In genomic region chr20:58892126-58892931, GRCh38 we compare ENCODE assay signal across 8 cellular contexts. TPM values are rescaled to one million over a fixed set of nuclear protein-coding genes. Genes with fewer than 3 reads are reported as not detected.
DNase-seq lines count a peak whose midpoint lies in the region; ATAC-seq and TF ChIP-seq lines count a peak whose summit lies in the region.

No MANE protein-coding gene starts in this region.

- DNase-seq in CD14-positive monocyte (ENCODE audit: low spot score) (no peak), NCI-H345 treated with DMSO at 0.1 percent for 48 hours (lab: John Stamatoyannopoulos, UW; ENCODE audit: unreplicated experiment) (peak; percentile 55), coronary artery (ENCODE audit: low spot score) (peak; percentile 83)
- DNase-seq in activated CD4-positive, alpha-beta T cell treated with anti-CD3 and anti-CD28 coated beads, Interleukin-2, amount 10 ng/mL, durations not matched to agents 7 days and 5 days = peak; percentile 79
- peak; percentile 71 to 74 for DNase-seq in stimulated activated CD4-positive, alpha-beta T cell treated with anti-CD3 and anti-CD28 coated beads, Interleukin-4, amount 100 ng/mL, for 4 hours

- H3K27me3 Mint-ChIP-seq in CD14-positive monocyte (ENCODE audit: low read depth in 3 of 3) = peaks cover 0 to 7% (median 0%) of the 10 kb centered on the region in 3 donors
- H3K27me3 Mint-ChIP-seq in activated CD4-positive, alpha-beta T cell treated with anti-CD3 and anti-CD28 coated beads, Interleukin-2, amount 10 ng/mL, durations not matched to agents 7 days and 5 days = no peaks in the 10 kb centered on the region

- H3K9ac ChIP-seq in liver (ENCODE audit: low read depth in 1 of 2, low read length in 2 of 2) = peak overlapping the region; percentile 49 to 74

- peaks cover 8 to 15% of the 10 kb centered on the region in 2 donors for H3K36me3 Mint-ChIP-seq in CD14-positive monocyte
- peaks cover 40% of the 10 kb centered on the region for H3K36me3 Mint-ChIP-seq in activated CD4-positive, alpha-beta T cell treated with anti-CD3 and anti-CD28 coated beads, Interleukin-2, amount 10 ng/mL, durations not matched to agents 7 days and 5 days (ENCODE audit: low read depth)

- no peak for TF ChIP-seq RAD21 in liver (IDR thresholded peaks at IDR 0.05)

- H3K9me3 Mint-ChIP-seq in CD14-positive monocyte = no peaks in the 10 kb centered on the region
- no peaks in the 10 kb centered on the region for H3K9me3 Mint-ChIP-seq in activated CD4-positive, alpha-beta T cell treated with anti-CD3 and anti-CD28 coated beads, Interleukin-2, amount 10 ng/mL, durations not matched to agents 7 days and 5 days

- H3K9me3 ChIP-seq in HEK293 (ENCODE audit: control insufficient read depth, insufficient read depth, low read depth, low read length) (no peaks in the 10 kb centered on the region), liver (ENCODE audit: control insufficient read depth in 4 of 4, low read length in 3 of 4) (no peaks in the 10 kb centered on the region)

- H3K27ac ChIP-seq in HEK293 (ENCODE audit: extremely low read depth, low read depth, low read length) (peak overlapping the region; percentile 97), coronary artery (peak overlapping the region; percentile 100), liver (ENCODE audit: low read depth in 1 of 2, low read length in 2 of 2) (peak overlapping the region; percentile 93 to 97)

- H3K36me3 ChIP-seq in HEK293 (ENCODE audit: control insufficient read depth in 2 of 2, insufficient read depth in 1 of 2, low read length in 2 of 2) (peaks cover 0 to 21% of the 10 kb centered on the region in 2 experiments; a peak in 1 of 3 replicates), liver (ENCODE audit: control insufficient read depth in 4 of 4, insufficient read depth in 3 of 4, low read depth in 1 of 4, low read length in 3 of 4) (peaks cover 0 to 5% (median 0%) of the 10 kb centered on the region in 4 donors)

- intact Hi-C loops in CD14-positive monocyte (cut with micrococcal nuclease) = loop anchor here (1.0 to 10.0 kb wide), 6 partner anchors 15 to 238 kb away; partner anchors contain the start of genes ATP5F1E (in 2 of the 2), NELFCD (in 2 of the 2), CTSZ (in 1 of the 2) and STX16 (in 1 of the 2)

- CTCF ChIA-PET in HEK293 (lab: Yijun Ruan, JAX) = no interaction called here
- CTCF ChIA-PET in activated CD4-positive, alpha-beta T cell treated with anti-CD3 and anti-CD28 coated beads, Interleukin-2, amount 10 ng/mL, durations not matched to agents 7 days and 5 days (lab: Charles Lee) = no interaction called here

- TF ChIP-seq CTCF in CD14-positive monocyte (IDR thresholded peaks at IDR 0.05) = no peak
- peak; percentile 94 for TF ChIP-seq CTCF in HEK293 (tag by site-specific recombination; IDR thresholded peaks at IDR 0.05)
- no peak for TF ChIP-seq CTCF in coronary artery (IDR thresholded peaks at IDR 0.05)
- TF ChIP-seq CTCF in liver (IDR thresholded peaks at IDR 0.05; ENCODE audit: low read depth, low read length, missing input control) = no peak

- WGBS in liver = under 1% methylated on average over 50 of the region's 50 CpGs

- POLR2A ChIA-PET in HEK293 (lab: Yijun Ruan, JAX) = interaction anchor here (0.9 kb wide), 2 partner anchors 18 to 330 kb away, joined by 3 read pairs; no protein-coding TSS in a partner anchor
- POLR2A ChIA-PET in activated CD4-positive, alpha-beta T cell treated with anti-CD3 and anti-CD28 coated beads, Interleukin-2, amount 10 ng/mL, durations not matched to agents 7 days and 5 days (lab: Charles Lee) = no interaction called here

- peaks cover 49% of the 10 kb centered on the region for H3K4me1 Mint-ChIP-seq in CD14-positive monocyte
- H3K4me1 Mint-ChIP-seq in activated CD4-positive, alpha-beta T cell treated with anti-CD3 and anti-CD28 coated beads, Interleukin-2, amount 10 ng/mL, durations not matched to agents 7 days and 5 days = peaks cover 51% of the 10 kb centered on the region

- no peak for ATAC-seq in GM21447 (IDR thresholded peaks at IDR 0.05; ENCODE audit: unreplicated experiment)

- H3K4me1 ChIP-seq in HEK293 (ENCODE audit: control insufficient read depth, insufficient read depth, low read length) (peaks cover 20% of the 10 kb centered on the region), liver (ENCODE audit: control insufficient read depth in 4 of 4, insufficient read depth in 4 of 4, low read length in 3 of 4) (peaks cover 13 to 39% (median 29%) of the 10 kb centered on the region in 4 donors)

- peak overlapping the region; percentile 86 for H3K4me3 ChIP-seq in HEK293 (ENCODE audit: low read depth, low read length)
- H3K4me3 ChIP-seq in coronary artery = peak overlapping the region; percentile 81
- H3K4me3 ChIP-seq in liver (ENCODE audit: low read depth in 1 of 3, low read length in 3 of 3) = peak overlapping the region; percentile 76 to 99 (median 81)

- no peaks in the 10 kb centered on the region for H3K27me3 ChIP-seq in liver (ENCODE audit: control insufficient read depth in 4 of 4, insufficient read depth in 4 of 4, low read length in 3 of 4)

- peak overlapping the region; percentile 95 for H3K4me3 Mint-ChIP-seq in CD14-positive monocyte
- peak overlapping the region; percentile 98 for H3K4me3 Mint-ChIP-seq in activated CD4-positive, alpha-beta T cell treated with anti-CD3 and anti-CD28 coated beads, Interleukin-2, amount 10 ng/mL, durations not matched to agents 7 days and 5 days

- peak overlapping the region; percentile 87 to 96 (median 92) for H3K27ac Mint-ChIP-seq in CD14-positive monocyte
- peak overlapping the region; percentile 99 for H3K27ac Mint-ChIP-seq in activated CD4-positive, alpha-beta T cell treated with anti-CD3 and anti-CD28 coated beads, Interleukin-2, amount 10 ng/mL, durations not matched to agents 7 days and 5 days

TF ChIP-seq in HEK293, 187 proteins besides CTCF, POLR2A, EP300 and RAD21 (continues in another document):
- TF ChIP-seq ZNF114 (tag by site-specific recombination; IDR thresholded peaks at IDR 0.05) (no peak), SALL2 (tag by site-specific recombination; IDR thresholded peaks at IDR 0.05; ENCODE audit: borderline replicate concordance) (no peak), OVOL3 (tag by site-specific recombination; IDR thresholded peaks at IDR 0.05) (no peak), KLF8 (tag by site-specific recombination; IDR thresholded peaks at IDR 0.05) (peak; percentile 88), ZBTB1 (tag by site-specific recombination; IDR thresholded peaks at IDR 0.05) (no peak), ZNF626 (tag by site-specific recombination; IDR thresholded peaks at IDR 0.05) (no peak), ZNF202 (tag by site-specific recombination; IDR thresholded peaks at IDR 0.05; ENCODE audit: borderline replicate concordance) (no peak; the same call in 1 of the 2 replicates), ZNF548 (tag by site-specific recombination; IDR thresholded peaks at IDR 0.05) (no peak), YY1 (tag by site-specific recombination; IDR thresholded peaks at IDR 0.05) (no peak), ZNF362 (tag by site-specific recombination; IDR thresholded peaks at IDR 0.05) (no peak), ZNF23 (tag by site-specific recombination; IDR thresholded peaks at IDR 0.05; ENCODE audit: borderline replicate concordance) (no peak), ZNF830 (tag by site-specific recombination; IDR thresholded peaks at IDR 0.05; ENCODE audit: low read depth) (no peak)

TF ChIP-seq in liver, 16 proteins besides CTCF, POLR2A, EP300 and RAD21 (continues in another document):
- no peak for TF ChIP-seq ZBTB33 (IDR thresholded peaks at IDR 0.05)
- TF ChIP-seq JUND (IDR thresholded peaks at IDR 0.05) = no peak
- TF ChIP-seq EGR1 (IDR thresholded peaks at IDR 0.05; ENCODE audit: low read depth in 2 of 2) = no peak
- TF ChIP-seq SP1 (IDR thresholded peaks at IDR 0.05) = no peak
- no peak for TF ChIP-seq TAF1 (conservative IDR thresholded peaks at IDR 0.05)
- no peak for TF ChIP-seq GABPA (IDR thresholded peaks at IDR 0.05 in 1 of 2, conservative IDR thresholded peaks at IDR 0.05 in 1 of 2)

RNA-seq across cellular contexts. Expression of gene GNAS, which starts 39.8 kb away (rescaled TPM):
- 100 to 1,000 TPM; 109 to 124 TPM for polyA plus RNA-seq in CD14-positive monocyte
- total RNA-seq in activated CD4-positive, alpha-beta T cell treated with anti-CD3 and anti-CD28 coated beads, Interleukin-2, amount 10 ng/mL, durations not matched to agents 7 days and 5 days = 1,000 to 10,000 TPM; 1,022 to 1,326 TPM
- 100 to 1,000 TPM; 234 to 360 TPM for total RNA-seq in liver
- polyA plus RNA-seq in liver = 100 to 1,000 TPM; 115 to 321 TPM

RNA-seq across cellular contexts. Expression of gene GNAS-AS1, which starts 41.6 kb away (rescaled TPM):
- polyA plus RNA-seq in CD14-positive monocyte = not detected
- total RNA-seq in activated CD4-positive, alpha-beta T cell treated with anti-CD3 and anti-CD28 coated beads, Interleukin-2, amount 10 ng/mL, durations not matched to agents 7 days and 5 days = 1 to 10 TPM in 1 of 2 experiments, under 1 TPM in 1; 0.96 to 1.5 TPM
- total RNA-seq in liver = under 1 TPM; 0.08 to 0.42 TPM
- under 1 TPM in 1 of 2 donors, not detected in 1; 0.09 TPM for polyA plus RNA-seq in liver
